26 cellular contexts compared by ENCODE assay signal in genomic region chr6:3214898-3215297, GRCh38. TPM values are rescaled to one million over a fixed set of nuclear protein-coding genes. Genes with fewer than 3 reads are reported as not detected.
"Had no signal": no experiment of that assay in that cellular context is flagged by ENCODE, and none has a peak within 500 bp of the region (broad histone marks: within the 10 kb centered on the region; RNA-seq: fewer than 3 reads in every experiment).

No MANE protein-coding gene starts in this region.

- H3K4me2 ChIP-seq: hepatocyte had no signal

- H3K4me3 Mint-ChIP-seq: activated CD4-positive, alpha-beta memory T cell treated with anti-CD3 and anti-CD28 coated beads, Interleukin-2, amount 10 ng/mL, durations not matched to agents 7 days and 5 days; activated naive CD4-positive, alpha-beta T cell treated with anti-CD3 and anti-CD28 coated beads, Interleukin-2, amount 10 ng/mL, durations not matched to agents 7 days and 5 days; activated T-cell treated with anti-CD3 and anti-CD28 coated beads, Interleukin-2, amount 50 U/mL, for 72 hours; effector memory CD8-positive, alpha-beta T cell; immature natural killer cell; natural killer cell; stimulated activated naive CD8-positive, alpha-beta T cell treated with anti-CD3 and anti-CD28 coated beads, Interleukin-15, Interleukin-2, amounts not matched to agents 100 ng/mL and 50 ng/mL, for 24 hours had no signal

- H3K4me3 ChIP-seq: body of pancreas, dorsolateral prefrontal cortex, hepatocyte, left lung, lung, psoas muscle, right atrium auricular region, tibial nerve had no signal

- FAIRE-seq: colon, endothelial cell of umbilical vein, frontal cortex had no signal

- H3K9me3 Mint-ChIP-seq: activated CD4-positive, alpha-beta memory T cell treated with anti-CD3 and anti-CD28 coated beads, Interleukin-2, amount 10 ng/mL, durations not matched to agents 7 days and 5 days; activated naive CD4-positive, alpha-beta T cell treated with anti-CD3 and anti-CD28 coated beads, Interleukin-2, amount 10 ng/mL, durations not matched to agents 7 days and 5 days; activated T-cell treated with anti-CD3 and anti-CD28 coated beads, Interleukin-2, amount 50 U/mL, for 72 hours; effector memory CD8-positive, alpha-beta T cell; immature natural killer cell; natural killer cell; stimulated activated naive CD8-positive, alpha-beta T cell treated with anti-CD3 and anti-CD28 coated beads, Interleukin-15, Interleukin-2, amounts not matched to agents 100 ng/mL and 50 ng/mL, for 24 hours had no signal

- H3K27me3 ChIP-seq: body of pancreas, dorsolateral prefrontal cortex, hepatocyte, right atrium auricular region, tibial nerve had no signal

- H3K27ac ChIP-seq: body of pancreas, dorsolateral prefrontal cortex, hepatocyte, left lung, psoas muscle, right atrium auricular region, tibial nerve had no signal

- ATAC-seq: activated T-cell treated with anti-CD3 and anti-CD28 coated beads, Interleukin-2, amount 50 U/mL, for 72 hours; body of pancreas; effector memory CD8-positive, alpha-beta T cell; esophagus mucosa; left lung; natural killer cell; psoas muscle had no signal

- H3K36me3 Mint-ChIP-seq: activated naive CD4-positive, alpha-beta T cell treated with anti-CD3 and anti-CD28 coated beads, Interleukin-2, amount 10 ng/mL, durations not matched to agents 7 days and 5 days; immature natural killer cell; natural killer cell had no signal

- H3K4me1 ChIP-seq: body of pancreas, left lung, psoas muscle, right atrium auricular region had no signal

- H3K36me3 ChIP-seq: left lung, right atrium auricular region, tibial nerve had no signal

- H3K27ac Mint-ChIP-seq: activated CD4-positive, alpha-beta memory T cell treated with anti-CD3 and anti-CD28 coated beads, Interleukin-2, amount 10 ng/mL, durations not matched to agents 7 days and 5 days; activated naive CD4-positive, alpha-beta T cell treated with anti-CD3 and anti-CD28 coated beads, Interleukin-2, amount 10 ng/mL, durations not matched to agents 7 days and 5 days; activated T-cell treated with anti-CD3 and anti-CD28 coated beads, Interleukin-2, amount 50 U/mL, for 72 hours; effector memory CD8-positive, alpha-beta T cell; immature natural killer cell; natural killer cell; stimulated activated naive CD8-positive, alpha-beta T cell treated with anti-CD3 and anti-CD28 coated beads, Interleukin-15, Interleukin-2, amounts not matched to agents 100 ng/mL and 50 ng/mL, for 24 hours had no signal

- H2AFZ ChIP-seq: hepatocyte had no signal

- H3K79me2 ChIP-seq: hepatocyte had no signal

- H3K4me1 Mint-ChIP-seq: activated CD4-positive, alpha-beta memory T cell treated with anti-CD3 and anti-CD28 coated beads, Interleukin-2, amount 10 ng/mL, durations not matched to agents 7 days and 5 days; activated naive CD4-positive, alpha-beta T cell treated with anti-CD3 and anti-CD28 coated beads, Interleukin-2, amount 10 ng/mL, durations not matched to agents 7 days and 5 days; immature natural killer cell; natural killer cell had no signal

- H3K9me3 ChIP-seq: body of pancreas, left lung, psoas muscle, right atrium auricular region, tibial nerve had no signal

- DNase-seq: activated CD4-positive, alpha-beta memory T cell treated with anti-CD3 and anti-CD28 coated beads, Interleukin-2, amount 10 ng/mL, durations not matched to agents 7 days and 5 days; activated CD4-positive, alpha-beta T cell treated with anti-CD3 and anti-CD28 coated beads for 48 hours; activated effector memory CD4-positive, alpha-beta T cell treated with anti-CD3 and anti-CD28 coated beads, Interleukin-2, amount 50 U/mL, for 16 hours; activated naive CD4-positive, alpha-beta T cell treated with anti-CD3 and anti-CD28 coated beads, Interleukin-2, amount 10 ng/mL, durations not matched to agents 7 days and 5 days; activated T-cell treated with anti-CD3 and anti-CD28 coated beads, Interleukin-2, amount 50 U/mL, for 72 hours; anterior cingulate cortex; body of pancreas; caudate nucleus; dorsolateral prefrontal cortex; effector memory CD8-positive, alpha-beta T cell; glutamatergic neuron; immature natural killer cell; kidney glomerular epithelial cell; left lung; natural killer cell; psoas muscle; stimulated activated CD4-positive, alpha-beta T cell treated with anti-CD3 and anti-CD28 coated beads, Interleukin-1b, Interleukin-23, amount 100 ng/mL, for 48 hours had no signal

RNA-seq across cellular contexts. Expression of gene TUBB2B, which starts 12.6 kb away (rescaled TPM):
- total RNA-seq: activated CD4-positive, alpha-beta memory T cell treated with anti-CD3 and anti-CD28 coated beads, Interleukin-2, amount 10 ng/mL, durations not matched to agents 7 days and 5 days had no signal
